13 cellular contexts compared by ENCODE assay signal in the genomic region with DNA sequence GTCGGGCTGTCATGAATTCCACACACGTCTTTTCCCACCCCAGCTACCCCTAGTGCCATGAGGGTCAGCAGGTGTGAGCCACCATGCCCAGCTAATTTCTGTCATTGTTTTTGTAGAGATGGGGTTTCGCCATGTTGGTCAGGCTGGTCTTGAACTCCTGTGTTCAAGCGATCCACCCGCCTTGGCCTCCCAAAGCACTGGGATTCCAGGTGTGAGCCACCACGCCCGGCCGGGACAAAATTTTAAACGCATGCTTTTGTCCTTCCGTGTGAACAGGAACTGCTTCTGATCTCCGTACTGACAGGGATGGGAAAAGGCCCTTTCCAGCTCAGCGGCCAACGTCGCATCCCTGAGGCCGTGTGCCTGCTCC. TPM values are rescaled to one million over a fixed set of nuclear protein-coding genes. Genes with fewer than 3 reads are reported as not detected.
DNase-seq lines count a peak whose midpoint lies in the region; ATAC-seq, FAIRE-seq and TF ChIP-seq lines count a peak whose summit lies in the region.
"Had no signal": no experiment of that assay in that cellular context is flagged by ENCODE, and none has a peak within 500 bp of the region (broad histone marks: within the 10 kb centered on the region; RNA-seq: fewer than 3 reads in every experiment).

No MANE protein-coding gene starts in this region.

- peak overlapping the region; percentile 52; the same call in 1 of the 2 replicates for H3K56ac ChIP-seq in IMR-90 (ENCODE audit: extremely low read depth, insufficient read depth, low read length)

- POLR2A ChIA-PET in IMR-90 (lab: Charles Lee; ENCODE audit: unreplicated experiment), result no interaction called here
- POLR2A ChIA-PET in K562 (lab: Yijun Ruan, JAX), result interaction anchor here (0.8 to 1.3 kb wide), 2 partner anchors 200 to 208 kb away, joined by 5 to 6 read pairs; a partner anchor contains a TSS

- peak overlapping the region; percentile 1; the same call in 1 of the 2 replicates for H2BK20ac ChIP-seq in IMR-90 (ENCODE audit: low read depth, low read length)

- H3K27me3 ChIP-seq in ACC112 (ENCODE audit: insufficient read depth, low read length) (no peaks in the 10 kb centered on the region), IMR-90 (ENCODE audit: control insufficient read depth, insufficient read depth, low read length) (peaks cover 2% of the 10 kb centered on the region; the same call in 1 of the 2 replicates), K562 (ENCODE audit: control insufficient read depth in 2 of 2, insufficient read depth in 2 of 2, low read length in 2 of 2) (peaks cover 6 to 17% of the 10 kb centered on the region in 2 experiments; a peak in 3 of 5 replicates), osteoblast (ENCODE audit: insufficient read depth, low read length) (peaks cover 7% of the 10 kb centered on the region)

- no peak overlapping the region for H2BK5ac ChIP-seq in IMR-90 (ENCODE audit: low read depth, low read length, poor library complexity, severe bottlenecking)

- no peak for DNase-seq in IMR-90
- no peak for DNase-seq in K562 (ENCODE audit: extremely low read depth in 1 of 4, low spot score in 3 of 4)
- DNase-seq in osteoblast (ENCODE audit: insufficient read length, low spot score, missing footprints), result no peak
- DNase-seq in globus pallidus (ENCODE audit: low spot score), result no peak
- no peak for DNase-seq in T1000 (lab: John Stamatoyannopoulos, UW)
- no peak for DNase-seq in NCI-H2227 treated with DMSO at 0.1 percent for 48 hours (lab: John Stamatoyannopoulos, UW)
- DNase-seq in stimulated activated naive CD4-positive, alpha-beta T cell treated with Interleukin-2 at 50 U/mL for 16 hours (lab: John Stamatoyannopoulos, UW), result no peak
- DNase-seq: NCI-H510A treated with DMSO at 0.1 percent for 48 hours had no signal

- no peak overlapping the region for H3K4me2 ChIP-seq in IMR-90 (ENCODE audit: low read depth, low read length)
- peak overlapping the region; percentile 84 for H3K4me2 ChIP-seq in K562 (ENCODE audit: insufficient read depth, low read length)
- peak overlapping the region; percentile 78 for H3K4me2 ChIP-seq in osteoblast (ENCODE audit: insufficient read depth, low read length)

- H3K36me3 ChIP-seq in ACC112 (ENCODE audit: insufficient read depth, low read length), result no peaks in the 10 kb centered on the region
- H3K36me3 ChIP-seq in IMR-90 (ENCODE audit: control insufficient read depth, insufficient read depth, low read length), result no peaks in the 10 kb centered on the region
- H3K36me3 ChIP-seq in K562 (ENCODE audit: control insufficient read depth, insufficient read depth, low read length), result no peaks in the 10 kb centered on the region
- H3K36me3 ChIP-seq in osteoblast (ENCODE audit: insufficient read depth, low read length), result no peaks in the 10 kb centered on the region

- H4K91ac ChIP-seq in IMR-90 (ENCODE audit: insufficient read depth, low read depth, low read length), result peak overlapping the region; percentile 82; the same call in 1 of the 2 replicates

- no peak overlapping the region; the same call in 2 of the 3 replicates for H2BK15ac ChIP-seq in IMR-90 (ENCODE audit: low read depth, low read length)

- dilution Hi-C loops in IMR-90 (cut with HindIII; ENCODE audit: low sequenced_read_pairs, unreplicated experiment), result no loop called here

- H3K14ac ChIP-seq in IMR-90 (replicated peaks; ENCODE audit: low read depth, low read length), result peak overlapping the region; percentile 68

- intact Hi-C loops in IMR-90 (cut with micrococcal nuclease), result no loop called here
- intact Hi-C loops in K562 (cut with micrococcal nuclease), result loop anchor here (10.0 kb wide), 1 partner anchor 851 kb away; no protein-coding TSS in a partner anchor

- peak overlapping the region; percentile 57; the same call in 1 of the 2 replicates for H3K9ac ChIP-seq in IMR-90 (ENCODE audit: low read depth, low read length)
- peak overlapping the region; percentile 23 to 84; a peak in 3 of 4 replicates for H3K9ac ChIP-seq in K562 (ENCODE audit: insufficient read depth in 1 of 2, low read depth in 2 of 2, low read length in 2 of 2)

- H3K4me1 ChIP-seq in ACC112 (ENCODE audit: control insufficient read depth, insufficient read depth, low read length, unreplicated experiment) (peaks cover 13% of the 10 kb centered on the region), IMR-90 (ENCODE audit: control insufficient read depth, insufficient read depth, low read length) (0 out of 2 replicates have a peak, but pooled peaks cover 2% of the 10 kb centered on the region), K562 (replicated peaks in 1 of 2; ENCODE audit: control insufficient read depth in 2 of 2, insufficient read depth in 2 of 2, low read length in 2 of 2) (peaks cover 9 to 27% of the 10 kb centered on the region in 2 experiments), osteoblast (ENCODE audit: insufficient read depth, low read length) (peaks cover 5% of the 10 kb centered on the region)

- CTCF ChIA-PET in IMR-90 (lab: Yijun Ruan, JAX) (interaction anchor here (0.7 to 1.2 kb wide), 5 partner anchors 11 to 183 kb away, joined by 3 to 7 read pairs (median 3); a partner anchor contains a TSS), K562 (lab: Yijun Ruan, JAX; ENCODE audit: low intra/inter-chr PET ratio) (interaction anchor here (1.1 to 3.6 kb wide), 2 partner anchors 88 to 183 kb away, joined by 4 to 37 read pairs; no protein-coding TSS in a partner anchor)

- H3K79me2 ChIP-seq in ACC112 (ENCODE audit: control insufficient read depth, insufficient read depth, low read length, unreplicated experiment), result no peaks in the 10 kb centered on the region
- H3K79me2 ChIP-seq in K562 (ENCODE audit: control insufficient read depth, insufficient read depth, low read length), result no peaks in the 10 kb centered on the region
- no peaks in the 10 kb centered on the region for H3K79me2 ChIP-seq in osteoblast (ENCODE audit: insufficient read depth, low read length)

- H3K27ac ChIP-seq in ACC112 (ENCODE audit: low read depth, low read length) (peak overlapping the region; percentile 49), IMR-90 (ENCODE audit: insufficient read depth, low read length) (no peak overlapping the region), K562 (ENCODE audit: extremely low read depth, low read depth, low read length) (peak overlapping the region; percentile 54; the same call in 2 of the 3 replicates), osteoblast (ENCODE audit: low read depth, low read length) (no peak overlapping the region)

- no peak for TF ChIP-seq RAD21 in IMR-90 (IDR thresholded peaks at IDR 0.05; ENCODE audit: low read length)
- no peak for TF ChIP-seq RAD21 in K562 (CRISPR knock-in tag; conservative IDR thresholded peaks at IDR 0.05 in 1 of 2, IDR thresholded peaks at IDR 0.05 in 1 of 2)

- BruUV-seq in IMR-90 (replicated peaks; lab: Mats Ljungman, UMichigan) (no TSS peak), K562 (replicated peaks; lab: Mats Ljungman, UMichigan) (no TSS peak)

- FAIRE-seq in K562 (lab: Jason Lieb, UNC), result no peak

- peak overlapping the region; percentile 97 to 99 for H4K8ac ChIP-seq in IMR-90 (ENCODE audit: low read depth in 2 of 2, low read length in 2 of 2)

- in situ Hi-C loops in IMR-90 (cut with MboI; ENCODE audit: low sequenced_read_pairs), result loop anchor here (10.0 kb wide), 1 partner anchor 181 kb away; no protein-coding TSS in a partner anchor
- in situ Hi-C loops in K562 (cut with MboI), result loop anchor here (5.0 kb wide), 1 partner anchor 88 kb away; a partner anchor contains a TSS

- ATAC-seq in IMR-90 (ENCODE audit: low read depth) (no peak), K562 (no peak)

- H3K23ac ChIP-seq in IMR-90 (ENCODE audit: low read depth, low read length), result no peak overlapping the region

- H2AFZ ChIP-seq in ACC112 (ENCODE audit: low read length, unreplicated experiment) (peak overlapping the region; percentile 77), IMR-90 (replicated peaks; ENCODE audit: low read length, poor library complexity) (peak overlapping the region; percentile 97), K562 (ENCODE audit: low read depth, low read length) (peak overlapping the region; percentile 99), osteoblast (ENCODE audit: low read length) (peak overlapping the region; percentile 91)

- H3K79me1 ChIP-seq in IMR-90 (ENCODE audit: low read depth in 1 of 2, low read length in 2 of 2), result no peaks in the 10 kb centered on the region

- peak overlapping the region; percentile 92 for H2AK9ac ChIP-seq in IMR-90 (replicated peaks; ENCODE audit: low read depth, low read length, poor library complexity)

- H3K4ac ChIP-seq in IMR-90 (ENCODE audit: low read depth, low read length), result peak overlapping the region; percentile 79

- H2BK120ac ChIP-seq in IMR-90 (ENCODE audit: low read depth, low read length), result peak overlapping the region; percentile 37; the same call in 1 of the 2 replicates

- TF ChIP-seq EP300 in K562 (IDR thresholded peaks at IDR 0.05; ENCODE audit: low read length), result no peak

- peak overlapping the region; percentile 72 for H3K4me3 ChIP-seq in ACC112 (ENCODE audit: low read depth, low read length)
- no peak overlapping the region for H3K4me3 ChIP-seq in IMR-90 (ENCODE audit: insufficient read depth, low read depth, low read length)
- H3K4me3 ChIP-seq in K562, result peak overlapping the region; percentile 14; the same call in 1 of the 2 replicates
- peak overlapping the region; percentile 67 for H3K4me3 ChIP-seq in osteoblast (ENCODE audit: insufficient read depth, low read length)

- no peak for TF ChIP-seq CTCF in IMR-90 (conservative IDR thresholded peaks at IDR 0.05; ENCODE audit: low read depth, low read length)
- TF ChIP-seq CTCF in K562 (IDR thresholded peaks at IDR 0.05 in 2 of 3, conservative IDR thresholded peaks at IDR 0.05 in 1 of 3; ENCODE audit: insufficient read depth in 2 of 3, low read depth in 1 of 3, low read length in 3 of 3), result no peak
- no peak for TF ChIP-seq CTCF in osteoblast (IDR thresholded peaks at IDR 0.05; ENCODE audit: extremely low read depth, low read depth, low read length)

- H3K9me1 ChIP-seq in IMR-90 (ENCODE audit: insufficient read depth, low read length) (0 out of 2 replicates have a peak, but pooled peaks cover 3% of the 10 kb centered on the region), K562 (ENCODE audit: control insufficient read depth, insufficient read depth, low read length) (no peaks in the 10 kb centered on the region)

- H3K18ac ChIP-seq in IMR-90 (ENCODE audit: low read depth, low read length), result no peak overlapping the region

- H4K20me1 ChIP-seq in IMR-90 (ENCODE audit: insufficient read depth, low read length) (no peaks in the 10 kb centered on the region), K562 (replicated peaks; ENCODE audit: control insufficient read depth, insufficient read depth, low read length) (no peaks in the 10 kb centered on the region), osteoblast (ENCODE audit: insufficient read depth, low read length) (no peaks in the 10 kb centered on the region)

- TF ChIP-seq POLR2A in IMR-90 (IDR thresholded peaks at IDR 0.05; ENCODE audit: low read depth, low read length) (no peak), K562 (conservative IDR thresholded peaks at IDR 0.05) (no peak)

- peak overlapping the region; percentile 95 for H4K5ac ChIP-seq in IMR-90 (ENCODE audit: low read depth, low read length)

- H3K9me3 ChIP-seq in IMR-90 (ENCODE audit: control insufficient read depth, insufficient read depth, low read length) (peaks cover 2% of the 10 kb centered on the region; the same call in 1 of the 2 replicates), K562 (replicated peaks; ENCODE audit: control insufficient read depth, insufficient read depth, low read depth, low read length) (peaks cover 5% of the 10 kb centered on the region), osteoblast (ENCODE audit: low read depth, low read length) (no peaks in the 10 kb centered on the region)

- peak overlapping the region; percentile 67 for H2AK5ac ChIP-seq in IMR-90 (ENCODE audit: low read depth, low read length)

- WGBS in IMR-90 (ENCODE audit: extremely low coverage in 2 of 2, insufficient read length in 1 of 2), 2 experiments, result 95% methylated on average over 13 of the region's 15 CpGs; no CpG with 5 or more reads in 1 of the 2 experiments
- 72% methylated on average over 15 of the region's 15 CpGs for WGBS in K562 (ENCODE audit: insufficient coverage, low coverage, missing lambda C conversion rate)

RNA-seq across cellular contexts. Expression of a gene that starts 15.6 kb away (rescaled TPM):
- 9.4 and 11.8 TPM in 2 replicates for total RNA-seq in IMR-90 (2012; rRNA removed)
- 25.9 and 28.7 TPM in 2 replicates for polyA plus RNA-seq in IMR-90 (2012; rRNA removed)
- polyA plus RNA-seq in IMR-90 (2012; cell fraction: cytosol; rRNA removed), result 15.0 and 19.7 TPM in 2 replicates
- 21.7 and 58.1 TPM in 2 replicates for polyA plus RNA-seq in IMR-90 (2012; cell fraction: nucleus; rRNA removed; ENCODE audit: low replicate concordance)
- 26.3 and 37.7 TPM in 2 replicates for total RNA-seq in K562 (2011; cell fraction: chromatin; rRNA removed; ENCODE audit: low replicate concordance)
- 23.7 and 28.0 TPM in 2 replicates for total RNA-seq in K562 (2011; cell fraction: nucleolus; rRNA removed)
- 27.5 and 34.4 TPM in 2 replicates for total RNA-seq in K562 (2011; cell fraction: nucleoplasm; rRNA removed)
- total RNA-seq in K562 (2014; rRNA removed), result 19.9 and 23.1 TPM in 2 replicates
- 16.6 and 16.8 TPM in 2 replicates for total RNA-seq in K562 (2014; rRNA removed; fragmentation: Illumina TruSeq; extraction: Trizol)
- 20.0 and 21.2 TPM in 2 replicates for total RNA-seq in K562 (2015; rRNA removed; fragmentation: Illumina TruSeq; extraction: Trizol)
- 20.6 and 22.3 TPM in 2 replicates for total RNA-seq in K562 (2021)
- polyA plus RNA-seq in K562 (2011; rRNA removed), result 31.7 and 33.7 TPM in 2 replicates
- polyA plus RNA-seq in K562 (2011; cell fraction: cytosol; rRNA removed), result 20.8 and 27.0 TPM in 2 replicates
- 25.8 and 30.3 TPM in 2 replicates for polyA plus RNA-seq in K562 (2011; cell fraction: nucleus; rRNA removed)
- polyA plus RNA-seq in K562 (2012), result 24.8 and 25.2 TPM in 2 replicates
- 21.5 and 26.1 TPM in 2 replicates for polyA plus RNA-seq in K562 (2014; fragmentation: Illumina TruSeq; extraction: Trizol)
- polyA plus RNA-seq in K562 (2014; fragmentation: Nextera tagmentation; extraction: Ambion mirVana), result 10 to 100 TPM; 54.3 to 56.8 TPM
- polyA plus RNA-seq in K562 (2014; rRNA removed), result 26.2 and 27.3 TPM in 2 replicates
- polyA minus RNA-seq in K562 (2011; rRNA and poly(A)+ RNA removed), result 11.8 and 19.2 TPM in 2 replicates
- 7.3 and 7.9 TPM in 2 replicates for polyA minus RNA-seq in K562 (2011; cell fraction: cytosol; rRNA and poly(A)+ RNA removed)
- polyA minus RNA-seq in K562 (2011; cell fraction: nucleus; rRNA and poly(A)+ RNA removed), result 13.1 and 18.9 TPM in 2 replicates
- total RNA-seq in osteoblast, result 11.8 and 13.0 TPM in 2 replicates

RNA-seq across cellular contexts. Expression of a gene that starts 57.1 kb away (rescaled TPM):
- total RNA-seq in IMR-90 (2012; rRNA removed) (not detected in 2 replicates), K562 (2014; rRNA removed) (not detected in 2 replicates), K562 (2014; rRNA removed; fragmentation: Illumina TruSeq; extraction: Trizol) (not detected in 2 replicates), K562 (2015; rRNA removed; fragmentation: Illumina TruSeq; extraction: Trizol) (not detected in 2 replicates), K562 (2021) (not detected in 2 replicates), osteoblast (not detected in 2 replicates)
- polyA plus RNA-seq in IMR-90 (2012; rRNA removed) (not detected in 2 replicates), K562 (2011; rRNA removed) (not detected in 2 replicates), K562 (2014; fragmentation: Illumina TruSeq; extraction: Trizol) (not detected in 2 replicates), K562 (2014; fragmentation: Nextera tagmentation; extraction: Ambion mirVana) (not detected), K562 (2014; rRNA removed) (not detected in 2 replicates)
- polyA plus RNA-seq in IMR-90 (2012; cell fraction: cytosol; rRNA removed), result not detected in 2 replicates
- polyA plus RNA-seq in IMR-90 (2012; cell fraction: nucleus; rRNA removed; ENCODE audit: low replicate concordance), result not detected in 2 replicates
- not detected in 2 replicates for total RNA-seq in K562 (2011; cell fraction: chromatin; rRNA removed; ENCODE audit: low replicate concordance)
- not detected in 2 replicates for total RNA-seq in K562 (2011; cell fraction: nucleolus; rRNA removed)
- not detected in 2 replicates for total RNA-seq in K562 (2011; cell fraction: nucleoplasm; rRNA removed)
- polyA plus RNA-seq in K562 (2011; cell fraction: cytosol; rRNA removed), result not detected in 2 replicates
- polyA plus RNA-seq in K562 (2011; cell fraction: nucleus; rRNA removed), result not detected in 2 replicates
- not detected in 2 replicates for polyA plus RNA-seq in K562 (2012)
- polyA minus RNA-seq in K562 (2011; rRNA and poly(A)+ RNA removed), result not detected in 2 replicates
- not detected in 2 replicates for polyA minus RNA-seq in K562 (2011; cell fraction: cytosol; rRNA and poly(A)+ RNA removed)
- not detected in 2 replicates for polyA minus RNA-seq in K562 (2011; cell fraction: nucleus; rRNA and poly(A)+ RNA removed)
- total RNA-seq: CD8-positive, alpha-beta T cell; HFFc6; LHCN-M2; naive thymus-derived CD4-positive, alpha-beta T cell had no signal
- polyA plus RNA-seq: naive thymus-derived CD4-positive, alpha-beta T cell had no signal

Comparison
In these comparisons a context has a peak if more than half of its experiments do, and no peak if none do; other contexts are left out.
1. H3K27ac ChIP-seq: peak in ACC112 (single experiment) and K562 (single experiment); none in IMR-90 (single experiment) and osteoblast (single experiment).
2. Peak in every context shown above with its lines, with median percentiles within 50 percentile points of each other: H2AFZ ChIP-seq.